ENCODE assay signal across 8 cellular contexts in genomic region chr5:153965102-153965645, GRCh38.
A peak's percentile ranks its signal among the peaks of the same experiment; 100 is the strongest.
DNase-seq lines count a peak whose midpoint lies in the region; ATAC-seq, FAIRE-seq and TF ChIP-seq lines count a peak whose summit lies in the region.

No MANE protein-coding gene starts in this region.

- H3K4me1 ChIP-seq in A549 (no peaks in the 10 kb centered on the region), transverse colon (no peaks in the 10 kb centered on the region)

- TF ChIP-seq POLR2A in A549 (IDR thresholded peaks at IDR 0.05; ENCODE audit: low read length) (no peak), transverse colon (IDR thresholded peaks at IDR 0.05) (no peak)

- ATAC-seq in A549 = peak; percentile 75 to 93
- peak; percentile 84 for ATAC-seq in HG02759 (IDR thresholded peaks at IDR 0.05; ENCODE audit: unreplicated experiment)

- H3K4me3 ChIP-seq in A549 (no peak overlapping the region), WERI-Rb-1 (ENCODE audit: low read depth, low read length) (no peak overlapping the region), epithelial cell of esophagus (ENCODE audit: low read length) (no peak overlapping the region), transverse colon (no peak overlapping the region)

- WGBS in A549 (ENCODE audit: missing lambda C conversion rate) = 2% methylated on average over 7 of the region's 7 CpGs
- 3 to 24% methylated on average over 4 to 7 of the region's 7 CpGs for WGBS in transverse colon (ENCODE audit: low coverage in 1 of 2), 2 donors

- H3K27ac ChIP-seq in A549 (no peak overlapping the region), WERI-Rb-1 (no peak overlapping the region), transverse colon (no peak overlapping the region)

- TF ChIP-seq CTCF in A549 (IDR thresholded peaks at IDR 0.05) = peak; percentile 95
- TF ChIP-seq CTCF in GM10248 (IDR thresholded peaks at IDR 0.05; ENCODE audit: control extremely low read depth, extremely low read depth, low read depth, missing control alignments) = peak; percentile 95
- peak; percentile 71; the same call in 1 of the 2 replicates for TF ChIP-seq CTCF in WERI-Rb-1 (IDR thresholded peaks at IDR 0.05; ENCODE audit: low read depth, low read length)
- peak; percentile 95 for TF ChIP-seq CTCF in epithelial cell of esophagus (IDR thresholded peaks at IDR 0.05; ENCODE audit: insufficient read depth, low read depth, low read length, missing control alignments)
- TF ChIP-seq CTCF in transverse colon (IDR thresholded peaks at IDR 0.05) = peak; percentile 67 to 79 (median 72)

- no peaks in the 10 kb centered on the region for H3K9me3 ChIP-seq in A549
- peaks cover 4% of the 10 kb centered on the region for H3K9me3 ChIP-seq in WERI-Rb-1 (ENCODE audit: severe bottlenecking)
- H3K9me3 ChIP-seq in transverse colon = no peaks in the 10 kb centered on the region

- intact Hi-C loops in transverse colon (cut with DNase I; ENCODE audit: low total_unique reads) = loop anchor here (5.0 kb wide), 1 partner anchor 1433 kb away; no protein-coding TSS in a partner anchor

- POLR2A ChIA-PET in A549 (lab: Yijun Ruan, JAX) (no interaction called here), GM10248 (lab: Yijun Ruan, JAX) (no interaction called here)

- peaks cover 23% of the 10 kb centered on the region for H3K27me3 ChIP-seq in WERI-Rb-1 (ENCODE audit: insufficient read depth, low read depth, severe bottlenecking)
- H3K27me3 ChIP-seq in transverse colon = peaks cover 3% of the 10 kb centered on the region

- no peak for TF ChIP-seq EP300 in A549 (IDR thresholded peaks at IDR 0.05)
- no peak for TF ChIP-seq EP300 in transverse colon (IDR thresholded peaks at IDR 0.05; ENCODE audit: low read depth)

- FAIRE-seq in A549 (lab: Jason Lieb, UNC) = no peak

- H3K4me2 ChIP-seq in A549 = peak overlapping the region; percentile 62

- in situ Hi-C loops in transverse colon (cut with MboI; ENCODE audit: low pct_ligation_motif_present in 1 of 4, low pct_unique_long_range_greater_than_20kb in 1 of 4, low sequenced_read_pairs in 3 of 4) = loop anchor here (10.0 to 25.0 kb wide), 7 partner anchors 453 to 1440 kb away; partner anchors contain the start of gene GRIA1 (in 1 of the 4)

- DNase-seq in A549 (ENCODE audit: low read depth in 1 of 2, low spot score in 1 of 2) = peak; percentile 59 to 83
- peak; percentile 80 for DNase-seq in GM10248 (ENCODE audit: extremely low spot score)
- DNase-seq in NCI-H2081 (lab: John Stamatoyannopoulos, UW) = peak; percentile 62 to 71
- peak; percentile 53 for DNase-seq in WERI-Rb-1
- DNase-seq in epithelial cell of esophagus (ENCODE audit: low read depth) = peak; percentile 62
- DNase-seq in middle frontal gyrus (ENCODE audit: extremely low spot score, low spot score) = peak; percentile 14
- peak; percentile 16 for DNase-seq in transverse colon

- CTCF ChIA-PET in A549 (lab: Yijun Ruan, JAX) (interaction anchor here (0.6 to 6.2 kb wide), 71 partner anchors 8 to 1579 kb away, joined by 3 to 102 read pairs (median 3); no protein-coding TSS in a partner anchor), GM10248 (lab: Yijun Ruan, JAX) (interaction anchor here (0.6 to 8.1 kb wide), 59 partner anchors 8 to 1454 kb away, joined by 3 to 111 read pairs (median 4); partner anchors contain the start of gene GRIA1)

- H3K36me3 ChIP-seq in WERI-Rb-1 = no peaks in the 10 kb centered on the region
- no peaks in the 10 kb centered on the region for H3K36me3 ChIP-seq in transverse colon

- TF ChIP-seq RAD21 in A549 (conservative IDR thresholded peaks at IDR 0.05 in 1 of 2, IDR thresholded peaks at IDR 0.05 in 1 of 2) = peak; percentile 96 to 97

TF ChIP-seq in A549, 52 proteins besides CTCF, POLR2A, EP300 and RAD21:
- TF ChIP-seq SMC3 (IDR thresholded peaks at IDR 0.05) (peak; percentile 92), CBX2 (IDR thresholded peaks at IDR 0.05; ENCODE audit: borderline replicate concordance, low read depth) (no peak), ZSCAN20 (CRISPR knock-in tag; IDR thresholded peaks at IDR 0.05) (no peak)

Comparison
In these comparisons a context has a peak if more than half of its experiments do, and no peak if none do; other contexts are left out.
1. DNase-seq: peak in every context shown above with its lines; median percentile 80 in GM10248; 71 in A549; 66 in NCI-H2081; 62 in epithelial cell of esophagus; 53 in WERI-Rb-1; 16 in transverse colon; 14 in middle frontal gyrus.